ENCODE assay signal across 8 cellular contexts in the genomic region with DNA sequence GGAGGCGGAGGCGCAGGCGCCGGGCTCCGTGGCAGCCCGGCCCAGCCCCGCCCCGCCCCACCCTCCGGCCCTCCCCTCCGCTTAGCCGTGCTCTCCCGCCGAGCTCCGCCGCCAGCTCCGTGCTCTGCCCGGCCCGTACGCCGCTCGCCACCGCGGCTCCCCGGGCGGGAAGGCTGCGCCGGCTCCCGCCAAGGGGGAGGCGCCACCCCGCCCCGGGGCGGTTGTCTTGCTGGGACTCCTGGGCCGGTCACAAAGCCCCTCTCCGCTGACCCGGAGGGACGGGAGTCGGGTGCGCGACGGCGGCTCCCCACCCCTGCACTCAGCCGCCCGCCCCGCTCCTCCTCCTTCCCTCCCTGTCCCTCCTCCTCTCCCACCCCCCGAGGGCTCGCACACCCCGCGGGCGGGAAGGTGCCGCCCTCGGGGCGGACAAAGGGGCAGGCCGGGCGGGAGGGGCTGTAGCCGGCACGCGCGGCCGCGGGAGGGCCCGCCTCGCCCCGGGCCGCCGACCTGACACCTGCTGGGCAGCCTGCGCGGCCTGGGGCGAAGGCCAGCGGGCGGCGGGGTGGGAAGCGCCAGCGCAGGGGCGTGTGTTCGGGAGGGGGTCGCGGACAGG. TPM values are rescaled to one million over a fixed set of nuclear protein-coding genes. Genes with fewer than 3 reads are reported as not detected.
DNase-seq lines count a peak whose midpoint lies in the region; TF ChIP-seq lines count a peak whose summit lies in the region.

No MANE protein-coding gene starts in this region.

- H3K4me3 Mint-ChIP-seq in H9: peak overlapping the region; percentile 60 to 80

- no peaks in the 10 kb centered on the region; a peak in 2 of 5 replicates for H3K9me3 Mint-ChIP-seq in H9

- intact Hi-C loops in ovary (cut with DNase I): no loop called here

- no peak overlapping the region; a peak in 1 of 7 replicates for H3K27ac Mint-ChIP-seq in H9

- H3K18ac ChIP-seq in H9 (ENCODE audit: insufficient read length, low read depth, low read length): no peak overlapping the region

- H2BK20ac ChIP-seq in H9 (ENCODE audit: low read depth, low read length, poor library complexity, severe bottlenecking): no peak overlapping the region

- H3T11ph ChIP-seq in H9 (ENCODE audit: low read length): no peak overlapping the region

- no peak overlapping the region for H3K14ac ChIP-seq in H9 (ENCODE audit: insufficient read depth, low read length)

- no peaks in the 10 kb centered on the region for H3K9me3 ChIP-seq in H9 (ENCODE audit: control insufficient read depth, low read depth, low read length)
- no peaks in the 10 kb centered on the region for H3K9me3 ChIP-seq in Karpas-422 (ENCODE audit: low read length)
- H3K9me3 ChIP-seq in ovary: peaks cover 0 to 4% of the 10 kb centered on the region in 2 donors

- H3K23me2 ChIP-seq in H9 (ENCODE audit: insufficient read length, low read depth, low read length, poor library complexity, severe bottlenecking): peaks cover 17% of the 10 kb centered on the region

- no peak overlapping the region for H2AFZ ChIP-seq in H9 (ENCODE audit: low read length)
- no peak overlapping the region for H2AFZ ChIP-seq in Karpas-422 (ENCODE audit: low read length)

- no peak for TF ChIP-seq EP300 in ovary (IDR thresholded peaks at IDR 0.05)

- no peak overlapping the region for H4K91ac ChIP-seq in H9 (ENCODE audit: insufficient read length, low read depth, low read length)

- no peak overlapping the region for H3K9ac ChIP-seq in H9 (ENCODE audit: extremely low read depth, insufficient read length, low read length)
- no peak overlapping the region for H3K9ac ChIP-seq in Karpas-422 (ENCODE audit: low read length)

- H3K4me2 ChIP-seq in H9 (ENCODE audit: insufficient read depth, insufficient read length, low read length) (peak overlapping the region; percentile 98), Karpas-422 (ENCODE audit: low read depth, low read length, poor library complexity, severe bottlenecking) (no peak overlapping the region)

- DNase-seq in activated T-cell treated with anti-CD3 and anti-CD28 coated beads, Interleukin-2, amount 50 U/mL, for 1 hour: peak; percentile 29
- no peak for DNase-seq in activated T-cell treated with anti-CD3 and anti-CD28 coated beads for 4 hours
- DNase-seq in H9: peak; percentile 77
- peak; percentile 44 for DNase-seq in Karpas-422
- peak; percentile 69 to 80 for DNase-seq in SW 1271 (lab: John Stamatoyannopoulos, UW)
- DNase-seq in fibroblast of mammary gland (ENCODE audit: low read depth): no peak
- DNase-seq in ovary: no peak
- no peak for DNase-seq in globus pallidus (ENCODE audit: low spot score)

- no peak overlapping the region for H2AK5ac ChIP-seq in H9 (ENCODE audit: insufficient read length, low read length)

- no peak overlapping the region for H4K5ac ChIP-seq in H9 (ENCODE audit: insufficient read length, low read depth, low read length)

- peaks cover 36% of the 10 kb centered on the region for H3K27me3 Mint-ChIP-seq in H9 (ENCODE audit: low read depth)

- H3K4me1 Mint-ChIP-seq in H9: peaks cover 54 to 68% of the 10 kb centered on the region in 2 experiments

- H3K4me3 ChIP-seq in Karpas-422 (ENCODE audit: low read length) (peak overlapping the region; percentile 58; the same call in 1 of the 2 replicates), fibroblast of mammary gland (ENCODE audit: control insufficient read depth, low read depth, low read length) (peak overlapping the region; percentile 15), ovary (peak overlapping the region; percentile 39)

- H3K79me2 ChIP-seq in H9 (ENCODE audit: insufficient read depth, low read length) (peaks cover 2% of the 10 kb centered on the region; the same call in 1 of the 2 replicates), Karpas-422 (ENCODE audit: low read length) (no peaks in the 10 kb centered on the region)

- H2BK120ac ChIP-seq in H9 (ENCODE audit: low read depth, low read length, poor library complexity, severe bottlenecking): no peak overlapping the region

- H3K27ac ChIP-seq in H9 (ENCODE audit: insufficient read length, low read depth, low read length) (no peak overlapping the region), Karpas-422 (ENCODE audit: low read length) (no peak overlapping the region), ovary (no peak overlapping the region)

- no peaks in the 10 kb centered on the region for H3K9me2 ChIP-seq in Karpas-422 (replicated peaks; ENCODE audit: insufficient read depth, low read length)

- H3K79me1 ChIP-seq in H9 (ENCODE audit: insufficient read depth, low read depth, low read length, poor library complexity, severe bottlenecking): no peaks in the 10 kb centered on the region

- H4K8ac ChIP-seq in H9 (replicated peaks; ENCODE audit: insufficient read length, low read depth, low read length): no peak overlapping the region

- H3K4ac ChIP-seq in H9 (ENCODE audit: low read depth, low read length): no peak overlapping the region

- H3K27me3 ChIP-seq in H9 (ENCODE audit: insufficient read depth, low read length) (peaks cover 16% of the 10 kb centered on the region), Karpas-422 (ENCODE audit: low read length) (no peaks in the 10 kb centered on the region), ovary (no peaks in the 10 kb centered on the region)

- no peak for TF ChIP-seq POLR2A in ovary (IDR thresholded peaks at IDR 0.05)

- no peak for TF ChIP-seq CTCF in H9 (conservative IDR thresholded peaks at IDR 0.05)
- no peak for TF ChIP-seq CTCF in fibroblast of mammary gland (conservative IDR thresholded peaks at IDR 0.05; ENCODE audit: control insufficient read depth, insufficient read depth, low read depth, low read length)
- no peak for TF ChIP-seq CTCF in ovary (IDR thresholded peaks at IDR 0.05)

- no peaks in the 10 kb centered on the region for H4K20me1 ChIP-seq in H9 (ENCODE audit: control insufficient read depth, insufficient read depth, insufficient read length)
- no peaks in the 10 kb centered on the region for H4K20me1 ChIP-seq in Karpas-422 (ENCODE audit: insufficient read depth, low read depth, low read length)

- no peaks in the 10 kb centered on the region for H3K36me3 ChIP-seq in Karpas-422 (ENCODE audit: insufficient read depth, low read length)
- H3K36me3 ChIP-seq in ovary: no peaks in the 10 kb centered on the region

- WGBS in H9 (ENCODE audit: extremely low coverage, insufficient read length, low lambda C conversion rate): no CpG with 5 or more reads among the region's 77 CpGs
- 1 to 2% (median 2%) methylated on average over 24 to 77 of the region's 77 CpGs for WGBS in ovary, 3 donors

- H3K4me1 ChIP-seq in H9 (ENCODE audit: insufficient read depth, low read length) (peaks cover 7% of the 10 kb centered on the region), Karpas-422 (ENCODE audit: low read length) (peaks cover 5% of the 10 kb centered on the region), ovary (ENCODE audit: insufficient read depth) (peaks cover 4% of the 10 kb centered on the region)

- no peak overlapping the region for H2BK15ac ChIP-seq in H9 (ENCODE audit: low read depth, low read length)

- no peak overlapping the region for H3K56ac ChIP-seq in H9 (ENCODE audit: insufficient read length, low read depth, low read length)

- H2BK12ac ChIP-seq in H9 (ENCODE audit: insufficient read length, low read depth, low read length): no peak overlapping the region

- H3K23ac ChIP-seq in H9 (ENCODE audit: insufficient read length, low read depth, low read length): no peak overlapping the region

- H2BK5ac ChIP-seq in H9 (ENCODE audit: insufficient read length, low read length): no peak overlapping the region

- no peaks in the 10 kb centered on the region for H3K36me3 Mint-ChIP-seq in H9 (ENCODE audit: insufficient read depth in 1 of 3, low read depth in 3 of 3)

RNA-seq across cellular contexts. Expression of a gene that starts 11.5 kb away (rescaled TPM):
- total RNA-seq in H9 (2021) (3.5 TPM in 2 replicates), ovary (under 1 TPM in 1 of 7 donors, not detected in 6; 0.18 TPM)
- not detected in 2 replicates for total RNA-seq in Karpas-422 (2014; rRNA removed; shearing (Covaris generic); ENCODE audit: low replicate concordance)
- polyA plus RNA-seq in ovary: not detected

Comparison
In these comparisons a context has a peak if more than half of its experiments do, and no peak if none do; other contexts are left out.
1. DNase-seq: peak in activated T-cell treated with anti-CD3 and anti-CD28 coated beads, Interleukin-2, amount 50 U/mL, for 1 hour (single experiment), H9 (single experiment), Karpas-422 (single experiment) and SW 1271 (2 of 2); none in activated T-cell treated with anti-CD3 and anti-CD28 coated beads for 4 hours (single experiment), fibroblast of mammary gland (single experiment), ovary (0 of 5) and globus pallidus (single experiment).
2. Peak in every context shown above with its lines, with median percentiles within 50 percentile points of each other: H3K4me3 ChIP-seq.